ENCODE assay signal across 1 cellular context in the genomic region with DNA sequence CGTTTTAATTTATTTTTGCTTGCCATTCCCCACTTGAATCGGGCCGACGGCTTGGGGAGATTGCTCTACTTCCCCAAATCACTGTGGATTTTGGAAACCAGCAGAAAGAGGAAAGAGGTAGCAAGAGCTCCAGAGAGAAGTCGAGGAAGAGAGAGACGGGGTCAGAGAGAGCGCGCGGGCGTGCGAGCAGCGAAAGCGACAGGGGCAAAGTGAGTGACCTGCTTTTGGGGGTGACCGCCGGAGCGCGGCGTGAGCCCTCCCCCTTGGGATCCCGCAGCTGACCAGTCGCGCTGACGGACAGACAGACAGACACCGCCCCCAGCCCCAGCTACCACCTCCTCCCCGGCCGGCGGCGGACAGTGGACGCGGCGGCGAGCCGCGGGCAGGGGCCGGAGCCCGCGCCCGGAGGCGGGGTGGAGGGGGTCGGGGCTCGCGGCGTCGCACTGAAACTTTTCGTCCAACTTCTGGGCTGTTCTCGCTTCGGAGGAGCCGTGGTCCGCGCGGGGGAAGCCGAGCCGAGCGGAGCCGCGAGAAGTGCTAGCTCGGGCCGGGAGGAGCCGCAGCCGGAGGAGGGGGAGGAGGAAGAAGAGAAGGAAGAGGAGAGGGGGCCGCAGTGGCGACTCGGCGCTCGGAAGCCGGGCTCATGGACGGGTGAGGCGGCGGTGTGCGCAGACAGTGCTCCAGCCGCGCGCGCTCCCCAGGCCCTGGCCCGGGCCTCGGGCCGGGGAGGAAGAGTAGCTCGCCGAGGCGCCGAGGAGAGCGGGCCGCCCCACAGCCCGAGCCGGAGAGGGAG.
TF ChIP-seq lines count a peak whose summit lies in the region.

No MANE protein-coding gene starts in this region.

TF ChIP-seq in HEK293, 187 proteins besides CTCF, POLR2A, EP300 and RAD21 (continued from another document):
- no peak for TF ChIP-seq ZNF670 (tag by site-specific recombination; IDR thresholded peaks at IDR 0.05; ENCODE audit: low read depth)
- peak; percentile 10; the same call in 1 of the 2 replicates for TF ChIP-seq ZBTB17 (tag by site-specific recombination; IDR thresholded peaks at IDR 0.05)
- no peak for TF ChIP-seq MEIS1 (CRISPR knock-in tag; IDR thresholded peaks at IDR 0.05; ENCODE audit: borderline replicate concordance)
- no peak for TF ChIP-seq ZNF776 (tag by site-specific recombination; IDR thresholded peaks at IDR 0.05; ENCODE audit: borderline replicate concordance)
- peak; percentile 34; the same call in 1 of the 2 replicates for TF ChIP-seq ZNF596 (tag by site-specific recombination; IDR thresholded peaks at IDR 0.05)
- TF ChIP-seq ZNF132 (tag by site-specific recombination; IDR thresholded peaks at IDR 0.05; ENCODE audit: borderline replicate concordance), result no peak
- TF ChIP-seq, protein P1, sequence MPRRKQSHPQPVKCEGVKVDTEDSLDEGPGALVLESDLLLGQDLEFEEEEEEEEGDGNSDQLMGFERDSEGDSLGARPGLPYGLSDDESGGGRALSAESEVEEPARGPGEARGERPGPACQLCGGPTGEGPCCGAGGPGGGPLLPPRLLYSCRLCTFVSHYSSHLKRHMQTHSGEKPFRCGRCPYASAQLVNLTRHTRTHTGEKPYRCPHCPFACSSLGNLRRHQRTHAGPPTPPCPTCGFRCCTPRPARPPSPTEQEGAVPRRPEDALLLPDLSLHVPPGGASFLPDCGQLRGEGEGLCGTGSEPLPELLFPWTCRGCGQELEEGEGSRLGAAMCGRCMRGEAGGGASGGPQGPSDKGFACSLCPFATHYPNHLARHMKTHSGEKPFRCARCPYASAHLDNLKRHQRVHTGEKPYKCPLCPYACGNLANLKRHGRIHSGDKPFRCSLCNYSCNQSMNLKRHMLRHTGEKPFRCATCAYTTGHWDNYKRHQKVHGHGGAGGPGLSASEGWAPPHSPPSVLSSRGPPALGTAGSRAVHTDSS (tag by site-specific recombination; IDR thresholded peaks at IDR 0.05), result peak; percentile 82
- no peak for TF ChIP-seq KLF7 (tag by site-specific recombination; IDR thresholded peaks at IDR 0.05; ENCODE audit: borderline replicate concordance)
- TF ChIP-seq, protein P2, sequence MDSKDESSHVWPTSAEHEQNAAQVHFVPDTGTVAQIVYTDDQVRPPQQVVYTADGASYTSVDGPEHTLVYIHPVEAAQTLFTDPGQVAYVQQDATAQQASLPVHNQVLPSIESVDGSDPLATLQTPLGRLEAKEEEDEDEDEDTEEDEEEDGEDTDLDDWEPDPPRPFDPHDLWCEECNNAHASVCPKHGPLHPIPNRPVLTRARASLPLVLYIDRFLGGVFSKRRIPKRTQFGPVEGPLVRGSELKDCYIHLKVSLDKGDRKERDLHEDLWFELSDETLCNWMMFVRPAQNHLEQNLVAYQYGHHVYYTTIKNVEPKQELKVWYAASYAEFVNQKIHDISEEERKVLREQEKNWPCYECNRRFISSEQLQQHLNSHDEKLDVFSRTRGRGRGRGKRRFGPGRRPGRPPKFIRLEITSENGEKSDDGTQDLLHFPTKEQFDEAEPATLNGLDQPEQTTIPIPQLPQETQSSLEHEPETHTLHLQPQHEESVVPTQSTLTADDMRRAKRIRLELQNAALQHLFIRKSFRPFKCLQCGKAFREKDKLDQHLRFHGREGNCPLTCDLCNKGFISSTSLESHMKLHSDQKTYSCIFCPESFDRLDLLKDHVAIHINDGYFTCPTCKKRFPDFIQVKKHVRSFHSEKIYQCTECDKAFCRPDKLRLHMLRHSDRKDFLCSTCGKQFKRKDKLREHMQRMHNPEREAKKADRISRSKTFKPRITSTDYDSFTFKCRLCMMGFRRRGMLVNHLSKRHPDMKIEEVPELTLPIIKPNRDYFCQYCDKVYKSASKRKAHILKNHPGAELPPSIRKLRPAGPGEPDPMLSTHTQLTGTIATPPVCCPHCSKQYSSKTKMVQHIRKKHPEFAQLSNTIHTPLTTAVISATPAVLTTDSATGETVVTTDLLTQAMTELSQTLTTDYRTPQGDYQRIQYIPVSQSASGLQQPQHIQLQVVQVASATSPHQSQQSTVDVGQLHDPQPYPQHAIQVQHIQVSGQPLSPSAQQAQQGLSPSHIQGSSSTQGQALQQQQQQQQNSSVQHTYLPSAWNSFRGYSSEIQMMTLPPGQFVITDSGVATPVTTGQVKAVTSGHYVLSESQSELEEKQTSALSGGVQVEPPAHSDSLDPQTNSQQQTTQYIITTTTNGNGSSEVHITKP (tag by site-specific recombination; IDR thresholded peaks at IDR 0.05), result 0 out of 2 replicates have a peak, but pooled peaks have one; percentile 1
- TF ChIP-seq ZSCAN30 (tag by site-specific recombination; IDR thresholded peaks at IDR 0.05), result no peak
- no peak; the same call in 1 of the 2 replicates for TF ChIP-seq ZNF76 (tag by site-specific recombination; IDR thresholded peaks at IDR 0.05; ENCODE audit: borderline replicate concordance, low read depth)
- TF ChIP-seq ZNF548 (tag by site-specific recombination; IDR thresholded peaks at IDR 0.05), result no peak
